28 cellular contexts compared by ENCODE assay signal in genomic region chr5:169268019-169268418, GRCh38. TPM values are rescaled to one million over a fixed set of nuclear protein-coding genes. Genes with fewer than 3 reads are reported as not detected.
A peak's percentile ranks its signal among the peaks of the same experiment; 100 is the strongest.
DNase-seq lines count a peak whose midpoint lies in the region; ATAC-seq, FAIRE-seq and TF ChIP-seq lines count a peak whose summit lies in the region.
"Had no signal": no experiment of that assay in that cellular context is flagged by ENCODE, and none has a peak within 500 bp of the region (broad histone marks: within the 10 kb centered on the region; RNA-seq: fewer than 3 reads in every experiment).

No MANE protein-coding gene starts in this region.

- H3K9me3 Mint-ChIP-seq in stimulated activated effector memory CD8-positive, alpha-beta T cell treated with anti-CD3 and anti-CD28 coated beads, Interleukin-12 subunit alpha, Interleukin-12 subunit beta, amount 100 ng/mL, for 72 hours: no peaks in the 10 kb centered on the region
- H3K9me3 Mint-ChIP-seq: activated CD4-positive, alpha-beta T cell treated with anti-CD3 and anti-CD28 coated beads, Interleukin-2, amount 10 ng/mL, durations not matched to agents 24 days and 14 days; activated T-cell treated with anti-CD3 and anti-CD28 coated beads, Interleukin-2, amount 50 U/mL, for 4 hours; T-helper 2 cell treated with Interferon-gamma antibody and Interleukin-4, amounts not matched to agents 5 μg/mL and 100 μg/mL, for 36 hours had no signal

- ATAC-seq in stimulated activated effector memory CD8-positive, alpha-beta T cell treated with anti-CD3 and anti-CD28 coated beads, Interleukin-12 subunit alpha, Interleukin-12 subunit beta, amount 100 ng/mL, for 72 hours: no peak
- no peak for ATAC-seq in left lobe of liver
- ATAC-seq: activated T-cell treated with anti-CD3 and anti-CD28 coated beads, Interleukin-2, amount 50 U/mL, for 4 hours; heart left ventricle; naive thymus-derived CD4-positive, alpha-beta T cell had no signal

- H3K36me3 Mint-ChIP-seq in stimulated activated effector memory CD8-positive, alpha-beta T cell treated with anti-CD3 and anti-CD28 coated beads, Interleukin-12 subunit alpha, Interleukin-12 subunit beta, amount 100 ng/mL, for 72 hours: no peaks in the 10 kb centered on the region
- H3K36me3 Mint-ChIP-seq: CD4-positive, CD25-positive, alpha-beta regulatory T cell; naive thymus-derived CD4-positive, alpha-beta T cell had no signal

- peaks cover 18% of the 10 kb centered on the region for H3K4me1 ChIP-seq in hepatocyte (ENCODE audit: insufficient read depth)
- H3K4me1 ChIP-seq: adrenal gland, heart left ventricle, upper lobe of left lung had no signal

- H3K4me1 Mint-ChIP-seq in stimulated activated effector memory CD8-positive, alpha-beta T cell treated with anti-CD3 and anti-CD28 coated beads, Interleukin-12 subunit alpha, Interleukin-12 subunit beta, amount 100 ng/mL, for 72 hours: no peaks in the 10 kb centered on the region
- H3K4me1 Mint-ChIP-seq: activated CD4-positive, alpha-beta T cell treated with anti-CD3 and anti-CD28 coated beads, Interleukin-2, amount 10 ng/mL, durations not matched to agents 24 days and 14 days; CD4-positive, CD25-positive, alpha-beta regulatory T cell; naive thymus-derived CD4-positive, alpha-beta T cell had no signal

- no peak overlapping the region for H3K4me3 Mint-ChIP-seq in stimulated activated effector memory CD8-positive, alpha-beta T cell treated with anti-CD3 and anti-CD28 coated beads, Interleukin-12 subunit alpha, Interleukin-12 subunit beta, amount 100 ng/mL, for 72 hours
- H3K4me3 Mint-ChIP-seq: activated CD4-positive, alpha-beta T cell treated with anti-CD3 and anti-CD28 coated beads, Interleukin-2, amount 10 ng/mL, durations not matched to agents 24 days and 14 days; activated T-cell treated with anti-CD3 and anti-CD28 coated beads, Interleukin-2, amount 50 U/mL, for 4 hours; CD4-positive, CD25-positive, alpha-beta regulatory T cell; naive thymus-derived CD4-positive, alpha-beta T cell; T-helper 2 cell treated with Interferon-gamma antibody and Interleukin-4, amounts not matched to agents 5 μg/mL and 100 μg/mL, for 36 hours had no signal

- H3K9me2 ChIP-seq in hepatocyte (replicated peaks; ENCODE audit: insufficient read depth): no peaks in the 10 kb centered on the region

- WGBS in hepatocyte (ENCODE audit: low lambda C conversion rate, missing lambda C conversion rate): 62% methylated on average over 7 of the region's 7 CpGs

- peak overlapping the region; percentile 15 for H3K4me2 ChIP-seq in hepatocyte

- no peaks in the 10 kb centered on the region for H4K20me1 ChIP-seq in hepatocyte (ENCODE audit: insufficient read depth, poor library complexity, severe bottlenecking)

- H2AFZ ChIP-seq in hepatocyte: no peak overlapping the region

- peak; percentile 84 for FAIRE-seq in endometrium (lab: Jason Lieb, UNC)
- FAIRE-seq: G401.6, small intestine had no signal

- TF ChIP-seq CTCF in AG10803 (conservative IDR thresholded peaks at IDR 0.05; ENCODE audit: low read length) (no peak), HFF-Myc (IDR thresholded peaks at IDR 0.05; ENCODE audit: low read depth, low read length, missing control alignments) (no peak), hepatocyte (IDR thresholded peaks at IDR 0.05; ENCODE audit: poor library complexity) (no peak)

- no peaks in the 10 kb centered on the region for H3K27me3 ChIP-seq in hepatocyte
- H3K27me3 ChIP-seq: adrenal gland, esophagus muscularis mucosa, heart left ventricle, upper lobe of left lung had no signal

- H3K4me3 ChIP-seq in AG10803 (ENCODE audit: low read length) (no peak overlapping the region), HFF-Myc (replicated peaks; ENCODE audit: low read depth, low read length) (no peak overlapping the region), hepatocyte (no peak overlapping the region)
- H3K4me3 ChIP-seq: adrenal gland, esophagus muscularis mucosa, heart left ventricle, upper lobe of left lung had no signal

- H3K9me3 ChIP-seq in hepatocyte (ENCODE audit: low read depth): no peaks in the 10 kb centered on the region
- H3K9me3 ChIP-seq: adrenal gland, esophagus muscularis mucosa, heart left ventricle, upper lobe of left lung had no signal

- DNase-seq in AG10803 (ENCODE audit: low read depth): peak; percentile 96
- peak; percentile 92 for DNase-seq in HFF-Myc (ENCODE audit: extremely low read depth, low read depth)
- no peak for DNase-seq in hepatocyte (ENCODE audit: low spot score)
- DNase-seq in stimulated activated effector memory CD8-positive, alpha-beta T cell treated with anti-CD3 and anti-CD28 coated beads, Interleukin-12 subunit alpha, Interleukin-12 subunit beta, amount 100 ng/mL, for 72 hours (ENCODE audit: low spot score in 2 of 2): no peak
- DNase-seq in stimulated activated naive CD4-positive, alpha-beta T cell (lab: John Stamatoyannopoulos, UW): no peak
- no peak for DNase-seq in NCI-H446 treated with DMSO at 0.1 percent for 48 hours (lab: John Stamatoyannopoulos, UW)
- DNase-seq in left lobe of liver (ENCODE audit: low spot score): no peak
- DNase-seq: activated CD4-positive, alpha-beta T cell treated with anti-CD3 and anti-CD28 coated beads, Interleukin-2, amount 10 ng/mL, durations not matched to agents 24 days and 14 days; activated naive CD4-positive, alpha-beta T cell; activated T-cell treated with anti-CD3 and anti-CD28 coated beads, Interleukin-2, amount 50 U/mL, for 4 hours; adrenal gland; CD4-positive, CD25-positive, alpha-beta regulatory T cell; effector CD8-positive, alpha-beta T cell; heart left ventricle; naive thymus-derived CD4-positive, alpha-beta T cell; NCI-H1092; NCI-H187; occipital lobe; small intestine; stimulated activated CD4-positive, alpha-beta T cell treated with anti-CD3 and anti-CD28 coated beads, Interleukin-1b, Interleukin-23, amount 100 ng/mL, for 48 hours; substantia nigra; upper lobe of left lung; WERI-Rb-1 had no signal

- H3K27ac ChIP-seq in hepatocyte: peak overlapping the region; percentile 28
- H3K27ac ChIP-seq: adrenal gland, esophagus muscularis mucosa, heart left ventricle, upper lobe of left lung, WERI-Rb-1 had no signal

- H3K27ac Mint-ChIP-seq in stimulated activated effector memory CD8-positive, alpha-beta T cell treated with anti-CD3 and anti-CD28 coated beads, Interleukin-12 subunit alpha, Interleukin-12 subunit beta, amount 100 ng/mL, for 72 hours: no peak overlapping the region
- H3K27ac Mint-ChIP-seq: activated CD4-positive, alpha-beta T cell treated with anti-CD3 and anti-CD28 coated beads, Interleukin-2, amount 10 ng/mL, durations not matched to agents 24 days and 14 days; CD4-positive, CD25-positive, alpha-beta regulatory T cell; naive thymus-derived CD4-positive, alpha-beta T cell; T-helper 2 cell treated with Interferon-gamma antibody and Interleukin-4, amounts not matched to agents 5 μg/mL and 100 μg/mL, for 36 hours had no signal

- peaks cover 58% of the 10 kb centered on the region for H3K79me2 ChIP-seq in hepatocyte

- H3K36me3 ChIP-seq in hepatocyte (replicated peaks; ENCODE audit: insufficient read depth, low read depth): no peaks in the 10 kb centered on the region
- H3K36me3 ChIP-seq: adrenal gland, esophagus muscularis mucosa, heart left ventricle, upper lobe of left lung, WERI-Rb-1 had no signal

RNA-seq across cellular contexts. Expression of gene SLIT3, which starts 32.9 kb away (rescaled TPM):
- total RNA-seq in hepatocyte: 43.8 and 58.4 TPM in 2 replicates
- 96.7 and 104 TPM in 2 replicates for polyA plus RNA-seq in hepatocyte
- total RNA-seq in left lobe of liver: 0.75 TPM
- total RNA-seq: A673; CD4-positive, CD25-positive, alpha-beta regulatory T cell had no signal
- polyA plus RNA-seq: CD4-positive, CD25-positive, alpha-beta regulatory T cell; naive thymus-derived CD4-positive, alpha-beta T cell had no signal

Comparison
In these comparisons a context has a peak if more than half of its experiments do, and no peak if none do; other contexts are left out.
1. DNase-seq: peak in AG10803 (single experiment) and HFF-Myc (single experiment); none in hepatocyte (single experiment), stimulated activated effector memory CD8-positive, alpha-beta T cell treated with anti-CD3 and anti-CD28 coated beads, Interleukin-12 subunit alpha, Interleukin-12 subunit beta, amount 100 ng/mL, for 72 hours (0 of 2), stimulated activated naive CD4-positive, alpha-beta T cell (0 of 6), NCI-H446 treated with DMSO at 0.1 percent for 48 hours (single experiment) and left lobe of liver (single experiment).
2. RNA of gene SLIT3, which starts 32.9 kb away (total RNA-seq): 43.8 to 58.4 TPM in hepatocyte; 0.75 TPM in left lobe of liver (single experiment); every median in the first group is over 10 times any median in the second.